27 cellular contexts compared by ENCODE assay signal in the genomic region with DNA sequence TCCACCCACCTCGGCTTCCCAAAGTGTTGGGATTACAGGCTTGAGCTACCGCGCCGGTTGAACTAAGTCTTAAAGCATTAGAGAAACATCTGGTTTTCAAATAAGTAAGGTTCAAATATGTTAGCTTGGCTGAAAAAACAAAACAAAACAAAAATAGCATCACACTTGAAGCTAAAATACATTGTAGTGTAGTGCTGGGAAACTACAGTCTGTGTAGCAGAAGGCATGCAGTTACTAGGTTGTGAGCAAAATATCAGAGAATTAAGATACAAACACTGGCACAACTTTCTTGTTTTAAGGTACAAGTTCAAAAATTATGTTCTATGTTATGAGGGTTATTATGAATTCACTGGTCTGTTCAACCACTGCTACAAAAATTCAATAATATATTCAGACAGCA.
"Had no signal": no experiment of that assay in that cellular context is flagged by ENCODE, and none has a peak within 500 bp of the region (broad histone marks: within the 10 kb centered on the region; RNA-seq: fewer than 3 reads in every experiment).

No MANE protein-coding gene starts in this region.

- H3K36me3 Mint-ChIP-seq: immature natural killer cell; naive thymus-derived CD8-positive, alpha-beta T cell; stimulated activated effector memory CD8-positive, alpha-beta T cell treated with anti-CD3 and anti-CD28 coated beads, Interleukin-12 subunit alpha, Interleukin-12 subunit beta, amount 100 ng/mL, for 72 hours had no signal

- DNase-seq: colonic mucosa; dermis blood vessel endothelial cell; effector memory CD4-positive, alpha-beta T cell; erythroblast; esophagus squamous epithelium; foreskin melanocyte; glutamatergic neuron; hypothalamus; immature natural killer cell; islet precursor cell; kidney glomerular epithelial cell; mammary epithelial cell; mesendoderm; naive thymus-derived CD8-positive, alpha-beta T cell; occipital lobe; ovary; psoas muscle; stimulated activated CD4-positive, alpha-beta T cell treated with anti-CD3 and anti-CD28 coated beads, Interleukin-2, amount 100 ng/mL, for 24 hours; stimulated activated CD4-positive, alpha-beta T cell treated with anti-CD3 and anti-CD28 coated beads, Interleukin-4, amount 100 ng/mL, for 24 hours; stimulated activated naive CD4-positive, alpha-beta T cell treated with Interleukin-2 at 50 U/mL for 16 hours; stomach had no signal

- H3K4me2 ChIP-seq: smooth muscle cell had no signal

- H3K27ac Mint-ChIP-seq: immature natural killer cell; naive thymus-derived CD8-positive, alpha-beta T cell; stimulated activated effector memory CD8-positive, alpha-beta T cell treated with anti-CD3 and anti-CD28 coated beads, Interleukin-12 subunit alpha, Interleukin-12 subunit beta, amount 100 ng/mL, for 72 hours had no signal

- H3K27me3 Mint-ChIP-seq: central memory CD8-positive, alpha-beta T cell; naive thymus-derived CD8-positive, alpha-beta T cell had no signal

- ATAC-seq: naive thymus-derived CD8-positive, alpha-beta T cell; psoas muscle; sciatic nerve; stimulated activated effector memory CD8-positive, alpha-beta T cell treated with anti-CD3 and anti-CD28 coated beads, Interleukin-12 subunit alpha, Interleukin-12 subunit beta, amount 100 ng/mL, for 72 hours had no signal

- H3K4me3 Mint-ChIP-seq: central memory CD8-positive, alpha-beta T cell; immature natural killer cell; naive thymus-derived CD8-positive, alpha-beta T cell; stimulated activated effector memory CD8-positive, alpha-beta T cell treated with anti-CD3 and anti-CD28 coated beads, Interleukin-12 subunit alpha, Interleukin-12 subunit beta, amount 100 ng/mL, for 72 hours had no signal

- H3K36me3 ChIP-seq: colonic mucosa, esophagus squamous epithelium, ovary, stomach, tibial nerve, vagina had no signal

- H3K9me3 ChIP-seq: colonic mucosa, esophagus squamous epithelium, ovary, psoas muscle, stomach, tibial nerve, vagina had no signal

- H3K4me1 ChIP-seq: colonic mucosa, esophagus squamous epithelium, stomach, tibial nerve, vagina had no signal

- H3K4me1 Mint-ChIP-seq: central memory CD8-positive, alpha-beta T cell; immature natural killer cell; stimulated activated effector memory CD8-positive, alpha-beta T cell treated with anti-CD3 and anti-CD28 coated beads, Interleukin-12 subunit alpha, Interleukin-12 subunit beta, amount 100 ng/mL, for 72 hours had no signal

- H3K4me3 ChIP-seq: colonic mucosa, esophagus squamous epithelium, ovary, psoas muscle, smooth muscle cell, stomach, tibial nerve, vagina had no signal

- H3K27ac ChIP-seq: colonic mucosa, esophagus squamous epithelium, ovary, psoas muscle, stomach, tibial nerve, vagina had no signal

- H3K9me3 Mint-ChIP-seq: central memory CD8-positive, alpha-beta T cell; naive thymus-derived CD8-positive, alpha-beta T cell; stimulated activated effector memory CD8-positive, alpha-beta T cell treated with anti-CD3 and anti-CD28 coated beads, Interleukin-12 subunit alpha, Interleukin-12 subunit beta, amount 100 ng/mL, for 72 hours had no signal

- H3K27me3 ChIP-seq: colonic mucosa, esophagus squamous epithelium, ovary, stomach, tibial nerve, vagina had no signal
